Comparison of ENCODE assay signal across 1 cellular context in genomic region chr19:58499021-58499927, GRCh38.
TF ChIP-seq lines count a peak whose summit lies in the region.

No MANE protein-coding gene starts in this region.

TF ChIP-seq in GM23338, 12 proteins besides CTCF, POLR2A, EP300 and RAD21 (continued from another document):
- TF ChIP-seq, protein P1, sequence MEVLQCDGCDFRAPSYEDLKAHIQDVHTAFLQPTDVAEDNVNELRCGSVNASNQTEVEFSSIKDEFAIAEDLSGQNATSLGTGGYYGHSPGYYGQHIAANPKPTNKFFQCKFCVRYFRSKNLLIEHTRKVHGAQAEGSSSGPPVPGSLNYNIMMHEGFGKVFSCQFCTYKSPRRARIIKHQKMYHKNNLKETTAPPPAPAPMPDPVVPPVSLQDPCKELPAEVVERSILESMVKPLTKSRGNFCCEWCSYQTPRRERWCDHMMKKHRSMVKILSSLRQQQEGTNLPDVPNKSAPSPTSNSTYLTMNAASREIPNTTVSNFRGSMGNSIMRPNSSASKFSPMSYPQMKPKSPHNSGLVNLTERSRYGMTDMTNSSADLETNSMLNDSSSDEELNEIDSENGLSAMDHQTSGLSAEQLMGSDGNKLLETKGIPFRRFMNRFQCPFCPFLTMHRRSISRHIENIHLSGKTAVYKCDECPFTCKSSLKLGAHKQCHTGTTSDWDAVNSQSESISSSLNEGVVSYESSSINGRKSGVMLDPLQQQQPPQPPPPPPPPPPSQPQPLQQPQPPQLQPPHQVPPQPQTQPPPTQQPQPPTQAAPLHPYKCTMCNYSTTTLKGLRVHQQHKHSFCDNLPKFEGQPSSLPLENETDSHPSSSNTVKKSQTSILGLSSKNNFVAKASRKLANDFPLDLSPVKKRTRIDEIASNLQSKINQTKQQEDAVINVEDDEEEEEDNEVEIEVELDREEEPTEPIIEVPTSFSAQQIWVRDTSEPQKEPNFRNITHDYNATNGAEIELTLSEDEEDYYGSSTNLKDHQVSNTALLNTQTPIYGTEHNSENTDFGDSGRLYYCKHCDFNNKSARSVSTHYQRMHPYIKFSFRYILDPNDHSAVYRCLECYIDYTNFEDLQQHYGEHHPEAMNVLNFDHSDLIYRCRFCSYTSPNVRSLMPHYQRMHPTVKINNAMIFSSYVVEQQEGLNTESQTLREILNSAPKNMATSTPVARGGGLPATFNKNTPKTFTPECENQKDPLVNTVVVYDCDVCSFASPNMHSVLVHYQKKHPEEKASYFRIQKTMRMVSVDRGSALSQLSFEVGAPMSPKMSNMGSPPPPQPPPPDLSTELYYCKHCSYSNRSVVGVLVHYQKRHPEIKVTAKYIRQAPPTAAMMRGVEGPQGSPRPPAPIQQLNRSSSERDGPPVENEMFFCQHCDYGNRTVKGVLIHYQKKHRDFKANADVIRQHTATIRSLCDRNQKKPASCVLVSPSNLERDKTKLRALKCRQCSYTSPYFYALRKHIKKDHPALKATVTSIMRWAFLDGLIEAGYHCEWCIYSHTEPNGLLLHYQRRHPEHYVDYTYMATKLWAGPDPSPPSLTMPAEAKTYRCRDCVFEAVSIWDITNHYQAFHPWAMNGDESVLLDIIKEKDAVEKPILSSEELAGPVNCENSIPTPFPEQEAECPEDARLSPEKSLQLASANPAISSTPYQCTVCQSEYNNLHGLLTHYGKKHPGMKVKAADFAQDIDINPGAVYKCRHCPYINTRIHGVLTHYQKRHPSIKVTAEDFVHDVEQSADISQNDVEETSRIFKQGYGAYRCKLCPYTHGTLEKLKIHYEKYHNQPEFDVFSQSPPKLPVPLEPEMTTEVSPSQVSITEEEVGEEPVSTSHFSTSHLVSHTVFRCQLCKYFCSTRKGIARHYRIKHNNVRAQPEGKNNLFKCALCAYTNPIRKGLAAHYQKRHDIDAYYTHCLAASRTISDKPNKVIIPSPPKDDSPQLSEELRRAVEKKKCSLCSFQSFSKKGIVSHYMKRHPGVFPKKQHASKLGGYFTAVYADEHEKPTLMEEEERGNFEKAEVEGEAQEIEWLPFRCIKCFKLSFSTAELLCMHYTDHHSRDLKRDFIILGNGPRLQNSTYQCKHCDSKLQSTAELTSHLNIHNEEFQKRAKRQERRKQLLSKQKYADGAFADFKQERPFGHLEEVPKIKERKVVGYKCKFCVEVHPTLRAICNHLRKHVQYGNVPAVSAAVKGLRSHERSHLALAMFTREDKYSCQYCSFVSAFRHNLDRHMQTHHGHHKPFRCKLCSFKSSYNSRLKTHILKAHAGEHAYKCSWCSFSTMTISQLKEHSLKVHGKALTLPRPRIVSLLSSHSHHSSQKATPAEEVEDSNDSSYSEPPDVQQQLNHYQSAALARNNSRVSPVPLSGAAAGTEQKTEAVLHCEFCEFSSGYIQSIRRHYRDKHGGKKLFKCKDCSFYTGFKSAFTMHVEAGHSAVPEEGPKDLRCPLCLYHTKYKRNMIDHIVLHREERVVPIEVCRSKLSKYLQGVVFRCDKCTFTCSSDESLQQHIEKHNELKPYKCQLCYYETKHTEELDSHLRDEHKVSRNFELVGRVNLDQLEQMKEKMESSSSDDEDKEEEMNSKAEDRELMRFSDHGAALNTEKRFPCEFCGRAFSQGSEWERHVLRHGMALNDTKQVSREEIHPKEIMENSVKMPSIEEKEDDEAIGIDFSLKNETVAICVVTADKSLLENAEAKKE (CRISPR knock-in tag; IDR thresholded peaks at IDR 0.05) = no peak
- TF ChIP-seq EZH2 (IDR thresholded peaks at IDR 0.05; ENCODE audit: low read depth, unreplicated experiment) (no peak), EZH2phosphoT487 (IDR thresholded peaks at IDR 0.05; ENCODE audit: unreplicated experiment) (no peak), CREB1 (CRISPR knock-in tag; IDR thresholded peaks at IDR 0.05; ENCODE audit: low read depth) (peak; percentile 86), STAT1 (IDR thresholded peaks at IDR 0.05; ENCODE audit: unreplicated experiment) (no peak), ETS1 (IDR thresholded peaks at IDR 0.05) (peak; percentile 91), ZNF331 (CRISPR knock-in tag; IDR thresholded peaks at IDR 0.05; ENCODE audit: low read depth) (no peak), ZNF114 (CRISPR knock-in tag; IDR thresholded peaks at IDR 0.05) (no peak), JUNB (IDR thresholded peaks at IDR 0.05; ENCODE audit: unreplicated experiment) (no peak), NANOG (IDR thresholded peaks at IDR 0.05; ENCODE audit: borderline replicate concordance) (no peak)
